Comparison of ENCODE assay signal across 14 cellular contexts in the genomic region with DNA sequence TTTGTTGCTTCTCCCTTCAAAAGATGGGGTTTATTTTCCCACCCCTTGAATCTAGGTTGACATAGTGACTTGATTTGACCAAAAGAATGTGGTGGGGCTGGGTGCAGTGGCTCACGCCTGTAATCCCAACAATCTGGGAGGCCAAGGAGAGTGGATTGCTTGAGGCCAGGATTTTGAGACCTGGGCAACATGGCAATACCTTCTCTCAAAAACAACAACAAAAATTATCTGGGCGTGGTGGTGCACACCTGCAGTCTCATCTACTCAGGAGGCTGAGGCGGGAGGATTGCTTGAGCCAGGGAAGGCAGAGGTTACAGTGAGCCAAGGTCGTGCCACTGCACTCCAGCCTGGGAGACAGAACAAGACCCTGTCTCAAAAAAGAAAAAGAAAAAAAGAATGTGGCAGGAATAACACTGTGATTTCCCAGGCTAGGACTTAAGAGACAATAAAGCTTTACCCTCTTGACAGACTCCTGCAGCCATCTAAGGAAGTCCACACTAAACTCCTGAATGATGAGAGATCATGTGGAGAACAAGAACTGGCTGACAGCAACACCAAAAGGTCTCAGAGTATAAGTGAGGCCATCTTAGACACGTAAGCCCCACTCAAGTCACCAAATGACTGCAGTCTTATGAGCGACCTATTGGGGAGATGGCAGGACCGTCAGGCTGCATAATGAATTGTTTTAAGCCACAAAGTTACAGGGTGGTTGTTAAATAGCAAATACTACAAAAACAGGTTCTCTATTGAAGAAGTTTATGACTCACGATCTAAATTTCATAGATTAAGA. TPM values are rescaled to one million over a fixed set of nuclear protein-coding genes. Genes with fewer than 3 reads are reported as not detected.
DNase-seq lines count a peak whose midpoint lies in the region; ATAC-seq and TF ChIP-seq lines count a peak whose summit lies in the region.
"Had no signal": no experiment of that assay in that cellular context is flagged by ENCODE, and none has a peak within 500 bp of the region (broad histone marks: within the 10 kb centered on the region; RNA-seq: fewer than 3 reads in every experiment).

No MANE protein-coding gene starts in this region.

- BruUV-seq in IMR-90 (replicated peaks; lab: Mats Ljungman, UMichigan) = no TSS peak

- H2AK9ac ChIP-seq in IMR-90 (replicated peaks; ENCODE audit: low read depth, low read length, poor library complexity) = no peak overlapping the region

- DNase-seq in IMR-90 = no peak
- peak; percentile 7 for DNase-seq in adipocyte (ENCODE audit: low read depth)
- DNase-seq in right cardiac atrium = no peak
- DNase-seq in transverse colon = no peak
- DNase-seq in cerebellar nuclear complex (lab: John Stamatoyannopoulos, UW) = no peak
- no peak for DNase-seq in activated CD4-positive, alpha-beta T cell treated with anti-CD3 and anti-CD28 coated beads for 36 hours
- DNase-seq: activated CD4-positive, alpha-beta T cell treated with anti-CD3 and anti-CD28 coated beads, Interleukin-2, amount 50 U/mL, for 48 hours; NCI-H1436; stimulated activated CD4-positive, alpha-beta T cell treated with anti-CD3 and anti-CD28 coated beads, Interleukin-2, amount 100 ng/mL, for 24 hours; T-helper 2 cell had no signal

- H4K20me1 ChIP-seq in IMR-90 (ENCODE audit: insufficient read depth, low read length) = peaks cover 14% of the 10 kb centered on the region

- POLR2A ChIA-PET in IMR-90 (lab: Charles Lee; ENCODE audit: unreplicated experiment) = interaction anchor here (0.5 kb wide), 1 partner anchor 280 kb away, joined by 7 read pairs; no protein-coding TSS in a partner anchor
- POLR2A ChIA-PET in activated CD4-positive, alpha-beta T cell treated with anti-CD3 and anti-CD28 coated beads for 36 hours (lab: Charles Lee) = no interaction called here

- 0 out of 3 replicates have a peak overlapping the region, but pooled peaks have one; percentile 49 for H2BK15ac ChIP-seq in IMR-90 (ENCODE audit: low read depth, low read length)

- H3K4me3 ChIP-seq in IMR-90 (ENCODE audit: insufficient read depth, low read depth, low read length) (no peak overlapping the region), adipocyte (ENCODE audit: low read length) (peak overlapping the region; percentile 58), right cardiac atrium (ENCODE audit: low read length) (no peak overlapping the region), transverse colon (no peak overlapping the region)

- peaks cover 17 to 26% of the 10 kb centered on the region in 2 experiments; a peak in 3 of 4 replicates for H3K79me1 ChIP-seq in IMR-90 (ENCODE audit: low read depth in 1 of 2, low read length in 2 of 2)

- no peak overlapping the region for H4K5ac ChIP-seq in IMR-90 (ENCODE audit: low read depth, low read length)

- H3K23ac ChIP-seq in IMR-90 (ENCODE audit: low read depth, low read length) = peak overlapping the region; percentile 1; the same call in 1 of the 2 replicates

- peaks cover 15% of the 10 kb centered on the region for H3K4me1 Mint-ChIP-seq in activated CD4-positive, alpha-beta T cell treated with anti-CD3 and anti-CD28 coated beads for 36 hours

- dilution Hi-C loops in IMR-90 (cut with HindIII; ENCODE audit: low sequenced_read_pairs, unreplicated experiment) = no loop called here

- H3K9me3 ChIP-seq in IMR-90 (ENCODE audit: control insufficient read depth, insufficient read depth, low read length) (no peaks in the 10 kb centered on the region), adipocyte (ENCODE audit: control insufficient read depth, low read length) (no peaks in the 10 kb centered on the region), right cardiac atrium (ENCODE audit: control insufficient read depth, low read length) (no peaks in the 10 kb centered on the region), transverse colon (no peaks in the 10 kb centered on the region)

- intact Hi-C loops in IMR-90 (cut with micrococcal nuclease) (loop anchor here (5.0 kb wide), 1 partner anchor 37 kb away; no protein-coding TSS in a partner anchor), right cardiac atrium (cut with DNase I) (no loop called here), transverse colon (cut with DNase I; ENCODE audit: low total_unique reads) (no loop called here)
- intact Hi-C loops in activated CD4-positive, alpha-beta T cell treated with anti-CD3 and anti-CD28 coated beads for 36 hours (cut with DNase I, micrococcal nuclease) = loop anchor here in 1 of 2 experiments (2.0 kb wide), 1 partner anchor 62 kb away; no protein-coding TSS in a partner anchor

- 0 out of 2 replicates have a peak overlapping the region, but pooled peaks have one; percentile 15 for H3K4ac ChIP-seq in IMR-90 (ENCODE audit: low read depth, low read length)

- H2AK5ac ChIP-seq in IMR-90 (ENCODE audit: low read depth, low read length) = peak overlapping the region; percentile 56

- H3K9me1 ChIP-seq in IMR-90 (ENCODE audit: insufficient read depth, low read length) = peaks cover 4% of the 10 kb centered on the region; the same call in 1 of the 2 replicates

- H2BK5ac ChIP-seq in IMR-90 (ENCODE audit: low read depth, low read length, poor library complexity, severe bottlenecking) = no peak overlapping the region

- no peak overlapping the region for H3K27ac Mint-ChIP-seq in activated CD4-positive, alpha-beta T cell treated with anti-CD3 and anti-CD28 coated beads for 36 hours
- H3K27ac Mint-ChIP-seq: activated T-helper 1 cell treated with anti-CD3 and anti-CD28 coated beads, Interleukin-12 subunit alpha, Interleukin-12 subunit beta, Interleukin-2, Interleukin-4 antibody, amounts not matched to agents 30 ng/mL and 10 ng/mL and 1 ng/mL, durations not matched to agents 14 hours and 24 hours and 36 hours had no signal

- CTCF ChIA-PET in IMR-90 (lab: Yijun Ruan, JAX) = interaction anchor here (0.7 to 1.2 kb wide), 2 partner anchors 19 to 44 kb away, joined by 3 to 4 read pairs; no protein-coding TSS in a partner anchor
- CTCF ChIA-PET in activated CD4-positive, alpha-beta T cell treated with anti-CD3 and anti-CD28 coated beads for 36 hours (lab: Charles Lee) = interaction anchor here (0.8 to 1.1 kb wide), 2 partner anchors 11 to 12 kb away, joined by 4 to 5 read pairs; no protein-coding TSS in a partner anchor

- no peaks in the 10 kb centered on the region for H3K9me3 Mint-ChIP-seq in activated CD4-positive, alpha-beta T cell treated with anti-CD3 and anti-CD28 coated beads for 36 hours (ENCODE audit: low read depth)
- H3K9me3 Mint-ChIP-seq: activated T-helper 1 cell treated with anti-CD3 and anti-CD28 coated beads, Interleukin-12 subunit alpha, Interleukin-12 subunit beta, Interleukin-2, Interleukin-4 antibody, amounts not matched to agents 30 ng/mL and 10 ng/mL and 1 ng/mL, durations not matched to agents 14 hours and 24 hours and 36 hours; brain had no signal

- H4K91ac ChIP-seq in IMR-90 (ENCODE audit: insufficient read depth, low read depth, low read length) = no peak overlapping the region

- H3K9ac ChIP-seq in IMR-90 (ENCODE audit: low read depth, low read length) (no peak overlapping the region), adipocyte (ENCODE audit: low read length) (peak overlapping the region; percentile 16)

- H2AFZ ChIP-seq in IMR-90 (replicated peaks; ENCODE audit: low read length, poor library complexity) = no peak overlapping the region

- H3K27me3 Mint-ChIP-seq in activated CD4-positive, alpha-beta T cell treated with anti-CD3 and anti-CD28 coated beads for 36 hours = no peaks in the 10 kb centered on the region
- H3K27me3 Mint-ChIP-seq: brain had no signal

- no peak for TF ChIP-seq RAD21 in IMR-90 (IDR thresholded peaks at IDR 0.05; ENCODE audit: low read length)

- H3K36me3 Mint-ChIP-seq in activated CD4-positive, alpha-beta T cell treated with anti-CD3 and anti-CD28 coated beads for 36 hours (ENCODE audit: low read depth) = no peaks in the 10 kb centered on the region

- H3K18ac ChIP-seq in IMR-90 (ENCODE audit: low read depth, low read length) = 0 out of 2 replicates have a peak overlapping the region, but pooled peaks have one; percentile 9

- 0 out of 2 replicates have a peak overlapping the region, but pooled peaks have one; percentile 14 for H3K14ac ChIP-seq in IMR-90 (replicated peaks; ENCODE audit: low read depth, low read length)

- TF ChIP-seq CTCF in IMR-90 (conservative IDR thresholded peaks at IDR 0.05; ENCODE audit: low read depth, low read length) (no peak), transverse colon (IDR thresholded peaks at IDR 0.05) (no peak)

- H3K56ac ChIP-seq in IMR-90 (ENCODE audit: extremely low read depth, insufficient read depth, low read length) = no peak overlapping the region

- peaks cover 7% of the 10 kb centered on the region for H3K4me1 ChIP-seq in IMR-90 (ENCODE audit: control insufficient read depth, insufficient read depth, low read length)
- peaks cover 25% of the 10 kb centered on the region for H3K4me1 ChIP-seq in adipocyte (ENCODE audit: control insufficient read depth, insufficient read depth, low read length)
- H3K4me1 ChIP-seq in right cardiac atrium (ENCODE audit: control insufficient read depth, insufficient read depth, low read length) = peaks cover 3% of the 10 kb centered on the region
- peaks cover 0 to 29% (median 7%) of the 10 kb centered on the region in 4 donors for H3K4me1 ChIP-seq in transverse colon

- TF ChIP-seq EP300 in transverse colon (IDR thresholded peaks at IDR 0.05; ENCODE audit: low read depth) = no peak

- no peak overlapping the region for H3K4me3 Mint-ChIP-seq in activated CD4-positive, alpha-beta T cell treated with anti-CD3 and anti-CD28 coated beads for 36 hours
- H3K4me3 Mint-ChIP-seq: activated T-helper 1 cell treated with anti-CD3 and anti-CD28 coated beads, Interleukin-12 subunit alpha, Interleukin-12 subunit beta, Interleukin-2, Interleukin-4 antibody, amounts not matched to agents 30 ng/mL and 10 ng/mL and 1 ng/mL, durations not matched to agents 14 hours and 24 hours and 36 hours; brain had no signal

- H4K8ac ChIP-seq in IMR-90 (ENCODE audit: low read depth in 2 of 2, low read length in 2 of 2) = no peak overlapping the region

- ATAC-seq in IMR-90 (ENCODE audit: low read depth) (peak; percentile 30; the same call in 1 of the 2 replicates), right cardiac atrium (peak; percentile 29 to 55), HG03460 (IDR thresholded peaks at IDR 0.05; ENCODE audit: unreplicated experiment) (no peak), GM18505 (IDR thresholded peaks at IDR 0.05; ENCODE audit: unreplicated experiment) (no peak)
- ATAC-seq in activated CD4-positive, alpha-beta T cell treated with anti-CD3 and anti-CD28 coated beads for 36 hours = no peak

- H3K4me2 ChIP-seq in IMR-90 (ENCODE audit: low read depth, low read length) = peak overlapping the region; percentile 12

- 100% methylated on average over 1 of the region's 8 CpGs; no CpG with 5 or more reads in 1 of the 2 experiments for WGBS in IMR-90 (ENCODE audit: extremely low coverage in 2 of 2, insufficient read length in 1 of 2), 2 experiments
- 75% methylated on average over 8 of the region's 8 CpGs for WGBS in right cardiac atrium
- WGBS in transverse colon (ENCODE audit: low coverage in 1 of 2), 2 donors = 84 to 91% methylated on average over 7 to 8 of the region's 8 CpGs

- H3K27ac ChIP-seq in IMR-90 (ENCODE audit: insufficient read depth, low read length) (peak overlapping the region; percentile 38; the same call in 1 of the 2 replicates), right cardiac atrium (ENCODE audit: low read length) (peak overlapping the region; percentile 51), transverse colon (peak overlapping the region; percentile 9 to 34 (median 22))

- in situ Hi-C loops in IMR-90 (cut with MboI; ENCODE audit: low sequenced_read_pairs) = no loop called here
- in situ Hi-C loops in transverse colon (cut with MboI; ENCODE audit: low pct_ligation_motif_present in 1 of 4, low pct_unique_long_range_greater_than_20kb in 1 of 4, low sequenced_read_pairs in 3 of 4) = no loop called here

- no peaks in the 10 kb centered on the region for H3K36me3 ChIP-seq in IMR-90 (ENCODE audit: control insufficient read depth, insufficient read depth, low read length)
- H3K36me3 ChIP-seq in adipocyte (ENCODE audit: control insufficient read depth, insufficient read depth, low read length, severe bottlenecking) = no peaks in the 10 kb centered on the region
- H3K36me3 ChIP-seq in transverse colon = no peaks in the 10 kb centered on the region

- TF ChIP-seq POLR2A in IMR-90 (IDR thresholded peaks at IDR 0.05; ENCODE audit: low read depth, low read length) (no peak), transverse colon (IDR thresholded peaks at IDR 0.05) (no peak), GM18505 (IDR thresholded peaks at IDR 0.05; ENCODE audit: borderline replicate concordance, extremely low read depth, insufficient read depth, insufficient read length) (no peak)

- no peak overlapping the region for H2BK20ac ChIP-seq in IMR-90 (ENCODE audit: low read depth, low read length)

- no peaks in the 10 kb centered on the region for H3K27me3 ChIP-seq in IMR-90 (ENCODE audit: control insufficient read depth, insufficient read depth, low read length)
- no peaks in the 10 kb centered on the region for H3K27me3 ChIP-seq in adipocyte (replicated peaks; ENCODE audit: control insufficient read depth, insufficient read depth, low read length)
- no peaks in the 10 kb centered on the region for H3K27me3 ChIP-seq in right cardiac atrium (ENCODE audit: control insufficient read depth, insufficient read depth)
- H3K27me3 ChIP-seq in transverse colon = no peaks in the 10 kb centered on the region

- no peak overlapping the region for H2BK120ac ChIP-seq in IMR-90 (ENCODE audit: low read depth, low read length)

RNA-seq across cellular contexts. Expression of a gene that starts 37.0 kb away (rescaled TPM):
- total RNA-seq in IMR-90 (2012; rRNA removed) (12.2 and 13.8 TPM in 2 replicates), right cardiac atrium (10 to 100 TPM in 2 of 4 donors, 1 to 10 TPM in 2; 8.6 to 12.4 (median 10.7) TPM), transverse colon (10 to 100 TPM; 13.8 to 49.4 (median 23.1) TPM)
- polyA plus RNA-seq in IMR-90 (2012; rRNA removed) (3.2 and 4.1 TPM in 2 replicates), right cardiac atrium (4.0 TPM)
- polyA plus RNA-seq in IMR-90 (2012; cell fraction: cytosol; rRNA removed) = 1.4 and 1.7 TPM in 2 replicates
- polyA plus RNA-seq in IMR-90 (2012; cell fraction: nucleus; rRNA removed; ENCODE audit: low replicate concordance) = 1.8 and 7.5 TPM in 2 replicates
- 10 to 100 TPM; 16.9 to 18.9 TPM for total RNA-seq in activated CD4-positive, alpha-beta T cell treated with anti-CD3 and anti-CD28 coated beads for 36 hours

Comparison
In these comparisons a context has a peak if more than half of its experiments do, and no peak if none do; other contexts are left out.
1. ATAC-seq: peak in IMR-90 (single experiment) and right cardiac atrium (2 of 2); none in HG03460 (single experiment), activated CD4-positive, alpha-beta T cell treated with anti-CD3 and anti-CD28 coated beads for 36 hours (single experiment) and GM18505 (single experiment).
2. Peak in every context shown above with its lines, with median percentiles within 50 percentile points of each other: H3K27ac ChIP-seq.